In the genomic region with DNA sequence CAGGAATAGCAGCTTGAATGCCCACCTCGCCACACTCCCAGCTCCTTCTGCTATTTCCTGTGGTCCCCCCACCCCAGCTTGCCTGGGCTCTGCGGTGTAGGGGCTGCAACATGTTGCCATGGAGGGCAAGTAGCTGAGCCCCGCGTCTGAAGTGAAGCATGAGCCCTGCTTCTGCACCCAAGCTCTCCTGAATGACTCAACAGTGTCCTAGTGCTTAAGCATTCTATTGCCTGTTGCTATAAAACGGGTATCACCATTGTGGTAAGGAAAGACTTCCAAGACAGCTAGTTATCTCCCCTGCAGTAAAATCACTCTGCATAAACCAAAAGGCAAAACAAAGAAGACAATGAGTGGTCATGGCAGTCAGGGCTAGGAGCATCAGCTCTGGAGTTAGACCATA, we compare ENCODE assay signal across 25 cellular contexts. TPM values are rescaled to one million over a fixed set of nuclear protein-coding genes. Genes with fewer than 3 reads are reported as not detected.
DNase-seq lines count a peak whose midpoint lies in the region; ATAC-seq and TF ChIP-seq lines count a peak whose summit lies in the region.
"Had no signal": no experiment of that assay in that cellular context is flagged by ENCODE, and none has a peak within 500 bp of the region (broad histone marks: within the 10 kb centered on the region; RNA-seq: fewer than 3 reads in every experiment).

No MANE protein-coding gene starts in this region.

- no peak overlapping the region for H3K4me2 ChIP-seq in PC-3 (ENCODE audit: low read length)
- H3K4me2 ChIP-seq: A549; BLaER1 treated with 17β-estradiol and CSF1 and Interleukin-3, amounts not matched to agents 10 nM and 100 nM had no signal

- TF ChIP-seq POLR2A in gastrocnemius medialis (IDR thresholded peaks at IDR 0.05) = no peak

- ATAC-seq in PC-3 (peak; percentile 53), foreskin keratinocyte (peak; percentile 29), gastrocnemius medialis (no peak), HG03354 (IDR thresholded peaks at IDR 0.05; ENCODE audit: poor library complexity, severe bottlenecking, unreplicated experiment) (no peak)
- no peak for ATAC-seq in activated T-helper 17 cell treated with anti-CD3 and anti-CD28 coated beads, Interleukin-2, amount 50 U/mL, for 72 hours (replicated peaks)
- ATAC-seq: A549, HCT116, K562 had no signal

- TF ChIP-seq CTCF in PC-3 (conservative IDR thresholded peaks at IDR 0.05; ENCODE audit: low read depth, low read length) = no peak
- no peak for TF ChIP-seq CTCF in foreskin keratinocyte (conservative IDR thresholded peaks at IDR 0.05)
- no peak for TF ChIP-seq CTCF in gastrocnemius medialis (IDR thresholded peaks at IDR 0.05 in 4 of 5, conservative IDR thresholded peaks at IDR 0.05 in 1 of 5)

- no peaks in the 10 kb centered on the region for H3K9me2 ChIP-seq in PC-3 (replicated peaks; ENCODE audit: low read length)

- no peaks in the 10 kb centered on the region for H3K27me3 ChIP-seq in PC-3 (ENCODE audit: low read length)
- H3K27me3 ChIP-seq in foreskin keratinocyte = no peaks in the 10 kb centered on the region
- H3K27me3 ChIP-seq in gastrocnemius medialis = no peaks in the 10 kb centered on the region
- H3K27me3 ChIP-seq: BLaER1 treated with 17β-estradiol and CSF1 and Interleukin-3, amounts not matched to agents 10 nM and 100 nM had no signal

- no peaks in the 10 kb centered on the region for H4K20me1 ChIP-seq in PC-3 (ENCODE audit: low read length)
- H4K20me1 ChIP-seq: BLaER1 treated with 17β-estradiol and CSF1 and Interleukin-3, amounts not matched to agents 10 nM and 100 nM had no signal

- no peak overlapping the region for H2AFZ ChIP-seq in PC-3 (ENCODE audit: low read length)

- in situ Hi-C loops in gastrocnemius medialis (cut with MboI; ENCODE audit: low sequenced_read_pairs in 4 of 4) = no loop called here

- H3K4me1 ChIP-seq in PC-3 (ENCODE audit: insufficient read depth, low read length) (no peaks in the 10 kb centered on the region; the same call in 1 of the 2 replicates), foreskin keratinocyte (no peaks in the 10 kb centered on the region), gastrocnemius medialis (peaks cover 33 to 47% of the 10 kb centered on the region in 2 donors)
- H3K4me1 ChIP-seq: A549; BLaER1 treated with 17β-estradiol and CSF1 and Interleukin-3, amounts not matched to agents 10 nM and 100 nM; Caco-2 had no signal

- no TSS peak for BruUV-seq in PC-3 (replicated peaks; lab: Mats Ljungman, UMichigan)

- H3K36me3 Mint-ChIP-seq in activated T-helper 17 cell treated with anti-CD3 and anti-CD28 coated beads, Interleukin-2, amount 50 U/mL, for 72 hours (ENCODE audit: low read depth) = no peaks in the 10 kb centered on the region
- H3K36me3 Mint-ChIP-seq: CD4-positive, alpha-beta memory T cell had no signal

- H3K9ac ChIP-seq in PC-3 (ENCODE audit: low read length) = no peak overlapping the region
- H3K9ac ChIP-seq: BLaER1 treated with 17β-estradiol and CSF1 and Interleukin-3, amounts not matched to agents 10 nM and 100 nM had no signal

- no peak overlapping the region for H3K27ac ChIP-seq in PC-3 (ENCODE audit: low read length)
- H3K27ac ChIP-seq in foreskin keratinocyte = no peak overlapping the region
- H3K27ac ChIP-seq in gastrocnemius medialis = peak overlapping the region; percentile 82 to 91 (median 86)
- H3K27ac ChIP-seq: A549; BLaER1 treated with 17β-estradiol and CSF1 and Interleukin-3, amounts not matched to agents 10 nM and 100 nM had no signal

- H3K36me3 ChIP-seq in PC-3 (ENCODE audit: low read depth, low read length) (no peaks in the 10 kb centered on the region), gastrocnemius medialis (peaks cover 0 to 12% of the 10 kb centered on the region in 2 donors)
- H3K36me3 ChIP-seq: BLaER1 treated with 17β-estradiol and CSF1 and Interleukin-3, amounts not matched to agents 10 nM and 100 nM had no signal

- DNase-seq in GM04503 (ENCODE audit: low read depth) (peak; percentile 0), PC-3 (peak; percentile 22), foreskin keratinocyte (no peak), gastrocnemius medialis (no peak), NCI-H146 (lab: John Stamatoyannopoulos, UW) (no peak), AG20443 (ENCODE audit: low spot score) (no peak)
- DNase-seq: Caco-2; CD4-positive, alpha-beta memory T cell; DMS153; GOT3; NCI-H1092; NCI-H1436; NCI-H1930; NCI-H345; NCI-H524 treated with DMSO at 0.1 percent for 48 hours; NCI-H82; Right ventricle myocardium superior had no signal

- H3K4me3 Mint-ChIP-seq in activated T-helper 17 cell treated with anti-CD3 and anti-CD28 coated beads, Interleukin-2, amount 50 U/mL, for 72 hours = no peak overlapping the region
- H3K4me3 Mint-ChIP-seq: CD4-positive, alpha-beta memory T cell had no signal

- H3K9me3 Mint-ChIP-seq in activated T-helper 17 cell treated with anti-CD3 and anti-CD28 coated beads, Interleukin-2, amount 50 U/mL, for 72 hours = no peaks in the 10 kb centered on the region
- H3K9me3 Mint-ChIP-seq: CD4-positive, alpha-beta memory T cell had no signal

- H3K27me3 Mint-ChIP-seq in activated T-helper 17 cell treated with anti-CD3 and anti-CD28 coated beads, Interleukin-2, amount 50 U/mL, for 72 hours = peaks cover 7% of the 10 kb centered on the region

- no peak overlapping the region for H3K4me3 ChIP-seq in PC-3 (ENCODE audit: low read length)
- no peak overlapping the region for H3K4me3 ChIP-seq in gastrocnemius medialis
- H3K4me3 ChIP-seq: A549; BLaER1 treated with 17β-estradiol and CSF1 and Interleukin-3, amounts not matched to agents 10 nM and 100 nM; K562 had no signal

- no peaks in the 10 kb centered on the region for H3F3A ChIP-seq in PC-3 (ENCODE audit: low read length, unreplicated experiment)

- H3K79me2 ChIP-seq in PC-3 (ENCODE audit: low read length) = no peaks in the 10 kb centered on the region

- POLR2A ChIA-PET in PC-3 (lab: Charles Lee; ENCODE audit: unreplicated experiment) = no interaction called here

- no peak overlapping the region for H3K27ac Mint-ChIP-seq in activated T-helper 17 cell treated with anti-CD3 and anti-CD28 coated beads, Interleukin-2, amount 50 U/mL, for 72 hours
- H3K27ac Mint-ChIP-seq: CD4-positive, alpha-beta memory T cell had no signal

- CTCF ChIA-PET in PC-3 (lab: Charles Lee) = no interaction called here

- H3K9me3 ChIP-seq in PC-3 (ENCODE audit: low read length) (no peaks in the 10 kb centered on the region), gastrocnemius medialis (no peaks in the 10 kb centered on the region)
- H3K9me3 ChIP-seq: A549; BLaER1 treated with 17β-estradiol and CSF1 and Interleukin-3, amounts not matched to agents 10 nM and 100 nM; Caco-2 had no signal

- intact Hi-C loops in PC-3 (cut with micrococcal nuclease) (no loop called here), gastrocnemius medialis (cut with DNase I; ENCODE audit: low total_unique reads) (loop anchor here (5.0 kb wide), 1 partner anchor 74 kb away; no protein-coding TSS in a partner anchor)

- H3K4me1 Mint-ChIP-seq in activated T-helper 17 cell treated with anti-CD3 and anti-CD28 coated beads, Interleukin-2, amount 50 U/mL, for 72 hours = no peaks in the 10 kb centered on the region
- H3K4me1 Mint-ChIP-seq: CD4-positive, alpha-beta memory T cell had no signal

RNA-seq across cellular contexts. Expression of a gene that starts 31.4 kb away (rescaled TPM):
- total RNA-seq in PC-3 (2014; rRNA removed) = 0.15 TPM in 1 of 2 replicates, not detected in the other
- total RNA-seq in foreskin keratinocyte = 0.10 and 0.14 TPM in 2 replicates
- polyA plus RNA-seq in foreskin keratinocyte = 0.09 and 0.12 TPM in 2 replicates
- total RNA-seq in gastrocnemius medialis = under 1 TPM in 2 of 4 donors, not detected in 2; 0.22 to 0.29 TPM
- not detected for total RNA-seq in activated T-helper 17 cell treated with anti-CD3 and anti-CD28 coated beads, Interleukin-2, amount 50 U/mL, for 72 hours
- total RNA-seq: Caco-2; CD4-positive, alpha-beta memory T cell; K562; OCI-LY7; SK-MEL-5 had no signal
- polyA plus RNA-seq: CD4-positive, alpha-beta memory T cell; K562 had no signal

RNA-seq across cellular contexts. Expression of a gene that starts 42.3 kb away (rescaled TPM):
- not detected in 2 replicates for total RNA-seq in PC-3 (2014; rRNA removed)
- not detected in 2 replicates for total RNA-seq in foreskin keratinocyte
- polyA plus RNA-seq in foreskin keratinocyte = 0.03 TPM in 1 of 2 replicates, not detected in the other
- 100 to 1,000 TPM in 3 of 4 donors, 10 to 100 TPM in 1; 48.7 to 284 (median 179) TPM for total RNA-seq in gastrocnemius medialis
- not detected for total RNA-seq in activated T-helper 17 cell treated with anti-CD3 and anti-CD28 coated beads, Interleukin-2, amount 50 U/mL, for 72 hours
- total RNA-seq: Caco-2; CD4-positive, alpha-beta memory T cell; K562; OCI-LY7 had no signal
- polyA plus RNA-seq: A549; CD4-positive, alpha-beta memory T cell; K562 had no signal

Comparison
In these comparisons a context has a peak if more than half of its experiments do, and no peak if none do; other contexts are left out.
1. DNase-seq: peak in GM04503 (single experiment) and PC-3 (single experiment); none in foreskin keratinocyte (0 of 2), gastrocnemius medialis (0 of 2), NCI-H146 (single experiment) and AG20443 (single experiment).
2. ATAC-seq: peak in PC-3 (single experiment) and foreskin keratinocyte (single experiment); none in gastrocnemius medialis (0 of 2), activated T-helper 17 cell treated with anti-CD3 and anti-CD28 coated beads, Interleukin-2, amount 50 U/mL, for 72 hours (single experiment) and HG03354 (single experiment).
3. H3K27ac ChIP-seq: peak in gastrocnemius medialis (4 of 4); none in PC-3 (single experiment) and foreskin keratinocyte (single experiment).
4. RNA of a gene that starts 42.3 kb away (total RNA-seq): 48.7 to 284 TPM in gastrocnemius medialis; not detected in PC-3, not detected in foreskin keratinocyte and not detected in activated T-helper 17 cell treated with anti-CD3 and anti-CD28 coated beads, Interleukin-2, amount 50 U/mL, for 72 hours; every median in the first group is over 10 times any median in the second.